Comparison of ENCODE assay signal across 16 cellular contexts in genomic region chr19:16605115-16605514, GRCh38. TPM values are rescaled to one million over a fixed set of nuclear protein-coding genes. Genes with fewer than 3 reads are reported as not detected.
DNase-seq lines count a peak whose midpoint lies in the region; ATAC-seq and TF ChIP-seq lines count a peak whose summit lies in the region.
"Had no signal": no experiment of that assay in that cellular context is flagged by ENCODE, and none has a peak within 500 bp of the region (broad histone marks: within the 10 kb centered on the region; RNA-seq: fewer than 3 reads in every experiment).

No MANE protein-coding gene starts in this region.

- H3K27me3 ChIP-seq in iPS-15b (ENCODE audit: control insufficient read depth, insufficient read depth, low read length): no peaks in the 10 kb centered on the region
- H3K27me3 ChIP-seq in skeletal muscle satellite cell (ENCODE audit: control insufficient read depth, insufficient read depth, low read length): no peaks in the 10 kb centered on the region

- peak overlapping the region; percentile 31 for H3K27ac ChIP-seq in OCI-LY7 (ENCODE audit: low read depth, low read length, poor library complexity, severe bottlenecking)
- H3K27ac ChIP-seq: epithelial cell of prostate had no signal

- peak overlapping the region; percentile 56 for H3K4me2 ChIP-seq in OCI-LY7 (ENCODE audit: low read length)
- H3K4me2 ChIP-seq in skeletal muscle satellite cell (ENCODE audit: low read length): peak overlapping the region; percentile 57

- H3K36me3 Mint-ChIP-seq in activated CD4-positive, alpha-beta T cell treated with anti-CD3 and anti-CD28 coated beads, Interleukin-2, amount 10 ng/mL, durations not matched to agents 24 days and 14 days (ENCODE audit: low read depth): peaks cover 5% of the 10 kb centered on the region

- H3K4me3 Mint-ChIP-seq in activated CD4-positive, alpha-beta T cell treated with anti-CD3 and anti-CD28 coated beads, Interleukin-2, amount 10 ng/mL, durations not matched to agents 24 days and 14 days: no peak overlapping the region

- H3K27me3 Mint-ChIP-seq in activated CD4-positive, alpha-beta T cell treated with anti-CD3 and anti-CD28 coated beads, Interleukin-2, amount 10 ng/mL, durations not matched to agents 24 days and 14 days: no peaks in the 10 kb centered on the region

- H3K9me3 ChIP-seq in OCI-LY7 (ENCODE audit: low read length): no peaks in the 10 kb centered on the region
- no peaks in the 10 kb centered on the region for H3K9me3 ChIP-seq in iPS-15b (ENCODE audit: control insufficient read depth, insufficient read depth, low read length)
- no peaks in the 10 kb centered on the region for H3K9me3 ChIP-seq in skeletal muscle satellite cell (replicated peaks; ENCODE audit: low read length)

- peaks cover 99% of the 10 kb centered on the region for H3K79me2 ChIP-seq in OCI-LY7 (ENCODE audit: insufficient read depth, low read depth, low read length)

- H3K9ac ChIP-seq in iPS-15b (ENCODE audit: low read depth, low read length): peak overlapping the region; percentile 29
- H3K9ac ChIP-seq in skeletal muscle satellite cell (ENCODE audit: low read depth, low read length): no peak overlapping the region

- CTCF ChIA-PET in OCI-LY7 (lab: Charles Lee; ENCODE audit: unreplicated experiment): no interaction called here

- H3K36me3 ChIP-seq in OCI-LY7 (ENCODE audit: insufficient read depth, low read length) (peaks cover 35% of the 10 kb centered on the region), iPS-15b (ENCODE audit: control insufficient read depth, insufficient read depth, low read length) (no peaks in the 10 kb centered on the region), skeletal muscle satellite cell (ENCODE audit: insufficient read depth, low read length) (no peaks in the 10 kb centered on the region)

- H3K9me2 ChIP-seq in OCI-LY7 (ENCODE audit: insufficient read depth, low read length): no peaks in the 10 kb centered on the region

- intact Hi-C loops in activated CD4-positive, alpha-beta T cell treated with anti-CD3 and anti-CD28 coated beads, Interleukin-2, amount 10 ng/mL, durations not matched to agents 24 days and 14 days (cut with micrococcal nuclease): no loop called here
- intact Hi-C loops in OCI-LY7 (cut with micrococcal nuclease; ENCODE audit: unreplicated experiment): no loop called here

- no peak for DNase-seq in activated CD4-positive, alpha-beta T cell treated with anti-CD3 and anti-CD28 coated beads, Interleukin-2, amount 10 ng/mL, durations not matched to agents 24 days and 14 days
- no peak for DNase-seq in activated CD4-positive, alpha-beta T cell treated with anti-CD3 and anti-CD28 coated beads, Interleukin-2, amount 50 U/mL, for 4 hours
- DNase-seq in OCI-LY7 (ENCODE audit: low spot score) (no peak), COR-L47 (lab: John Stamatoyannopoulos, UW) (no peak), NCI-H1694 treated with DMSO at 0.1 percent for 48 hours (lab: John Stamatoyannopoulos, UW) (no peak)
- DNase-seq: 8988T; activated CD4-positive, alpha-beta T cell treated with anti-CD3 and anti-CD28 coated beads, Interleukin-2, amount 50 U/mL, for 1 hour; activated naive CD4-positive, alpha-beta T cell treated with Interleukin-2 at 50 U/mL for 16 hours; cortex of kidney; Kasumi-1; NCI-H524 treated with DMSO at 0.1 percent for 48 hours; stimulated activated CD8-positive, alpha-beta memory T cell treated with anti-CD3 and anti-CD28 coated beads, Interleukin-4, amount 100 ng/mL, for 48 hours had no signal

- H2AFZ ChIP-seq in OCI-LY7 (ENCODE audit: low read length): no peak overlapping the region

- no peak for TF ChIP-seq CTCF in OCI-LY7 (conservative IDR thresholded peaks at IDR 0.05; ENCODE audit: low read length)

- H3K4me3 ChIP-seq in OCI-LY7 (ENCODE audit: low read depth, low read length, poor library complexity, severe bottlenecking) (peak overlapping the region; percentile 19), iPS-15b (ENCODE audit: low read depth, low read length) (no peak overlapping the region), skeletal muscle satellite cell (ENCODE audit: low read length) (no peak overlapping the region)

- H3K27ac Mint-ChIP-seq in activated CD4-positive, alpha-beta T cell treated with anti-CD3 and anti-CD28 coated beads, Interleukin-2, amount 10 ng/mL, durations not matched to agents 24 days and 14 days: peak overlapping the region; percentile 48

- POLR2A ChIA-PET in OCI-LY7 (lab: Charles Lee): interaction anchor here (1.5 kb wide), 1 partner anchor 13 kb away, joined by 7 read pairs; no protein-coding TSS in a partner anchor

- peaks cover 33% of the 10 kb centered on the region for H4K20me1 ChIP-seq in OCI-LY7 (ENCODE audit: insufficient read depth, low read length)

- no peak for ATAC-seq in HG03565 (IDR thresholded peaks at IDR 0.05; ENCODE audit: unreplicated experiment)

- no TSS peak for BruUV-seq in OCI-LY7 (replicated peaks; lab: Mats Ljungman, UMichigan)

- peaks cover 27% of the 10 kb centered on the region for H3K4me1 Mint-ChIP-seq in activated CD4-positive, alpha-beta T cell treated with anti-CD3 and anti-CD28 coated beads, Interleukin-2, amount 10 ng/mL, durations not matched to agents 24 days and 14 days

- no peaks in the 10 kb centered on the region for H3K9me3 Mint-ChIP-seq in activated CD4-positive, alpha-beta T cell treated with anti-CD3 and anti-CD28 coated beads, Interleukin-2, amount 10 ng/mL, durations not matched to agents 24 days and 14 days

- peaks cover 59% of the 10 kb centered on the region for H3K4me1 ChIP-seq in OCI-LY7 (ENCODE audit: insufficient read depth, low read length, poor library complexity, severe bottlenecking)
- no peaks in the 10 kb centered on the region for H3K4me1 ChIP-seq in iPS-15b (ENCODE audit: control insufficient read depth, insufficient read depth, low read length)
- peaks cover 40% of the 10 kb centered on the region for H3K4me1 ChIP-seq in skeletal muscle satellite cell (ENCODE audit: control insufficient read depth, insufficient read depth, low read length)

RNA-seq across cellular contexts. Expression of gene MED26, which starts 22.9 kb away (rescaled TPM):
- total RNA-seq in activated CD4-positive, alpha-beta T cell treated with anti-CD3 and anti-CD28 coated beads, Interleukin-2, amount 10 ng/mL, durations not matched to agents 24 days and 14 days: 15.5 and 16.8 TPM in 2 replicates
- 17.2 and 19.4 TPM in 2 replicates for total RNA-seq in OCI-LY7 (2014; rRNA removed; shearing (Covaris generic))
- 26.8 and 27.1 TPM in 2 replicates for total RNA-seq in OCI-LY7 (2022)
- total RNA-seq in skeletal muscle satellite cell (2012; rRNA removed): 5.6 and 7.2 TPM in 2 replicates

RNA-seq across cellular contexts. Expression of gene SLC35E1, which starts 32.9 kb away (rescaled TPM):
- 60.2 and 65.0 TPM in 2 replicates for total RNA-seq in activated CD4-positive, alpha-beta T cell treated with anti-CD3 and anti-CD28 coated beads, Interleukin-2, amount 10 ng/mL, durations not matched to agents 24 days and 14 days
- total RNA-seq in OCI-LY7 (2014; rRNA removed; shearing (Covaris generic)): 17.3 and 21.1 TPM in 2 replicates
- 37.2 and 41.2 TPM in 2 replicates for total RNA-seq in OCI-LY7 (2022)
- total RNA-seq in skeletal muscle satellite cell (2012; rRNA removed): 32.2 and 39.3 TPM in 2 replicates

RNA-seq across cellular contexts. Expression of gene SMIM7, which starts 54.8 kb away (rescaled TPM):
- 66.1 and 69.9 TPM in 2 replicates for total RNA-seq in activated CD4-positive, alpha-beta T cell treated with anti-CD3 and anti-CD28 coated beads, Interleukin-2, amount 10 ng/mL, durations not matched to agents 24 days and 14 days
- total RNA-seq in OCI-LY7 (2014; rRNA removed; shearing (Covaris generic)): 75.5 and 87.0 TPM in 2 replicates
- 96.3 and 104 TPM in 2 replicates for total RNA-seq in OCI-LY7 (2022)
- 62.6 and 70.8 TPM in 2 replicates for total RNA-seq in skeletal muscle satellite cell (2012; rRNA removed)

RNA-seq across cellular contexts. Expression of gene TMEM38A, which starts 55.8 kb away (rescaled TPM):
- 0.42 and 0.83 TPM in 2 replicates for total RNA-seq in activated CD4-positive, alpha-beta T cell treated with anti-CD3 and anti-CD28 coated beads, Interleukin-2, amount 10 ng/mL, durations not matched to agents 24 days and 14 days
- 10.3 and 20.4 TPM in 2 replicates for total RNA-seq in OCI-LY7 (2014; rRNA removed; shearing (Covaris generic))
- total RNA-seq in OCI-LY7 (2022): 18.1 and 23.6 TPM in 2 replicates
- 1.0 and 1.5 TPM in 2 replicates for total RNA-seq in skeletal muscle satellite cell (2012; rRNA removed)
